In genomic region chr3:7977245-7978103, GRCh38 we compare ENCODE assay signal across 8 cellular contexts.
DNase-seq lines count a peak whose midpoint lies in the region; ATAC-seq and TF ChIP-seq lines count a peak whose summit lies in the region.
"Had no signal": no experiment of that assay in that cellular context is flagged by ENCODE, and none has a peak within 500 bp of the region (broad histone marks: within the 10 kb centered on the region; RNA-seq: fewer than 3 reads in every experiment).

No MANE protein-coding gene starts in this region.

- no peaks in the 10 kb centered on the region for H3K27me3 Mint-ChIP-seq in osteocyte (ENCODE audit: unreplicated experiment)
- no peaks in the 10 kb centered on the region for H3K27me3 Mint-ChIP-seq in activated naive CD8-positive, alpha-beta T cell treated with anti-CD3 and anti-CD28 coated beads for 36 hours
- H3K27me3 Mint-ChIP-seq: activated CD4-positive, alpha-beta T cell treated with anti-CD3 and anti-CD28 coated beads, Interleukin-2, amount 10 ng/mL, durations not matched to agents 24 days and 14 days had no signal

- H3K4me1 Mint-ChIP-seq in osteocyte (ENCODE audit: unreplicated experiment): peaks cover 14% of the 10 kb centered on the region
- no peaks in the 10 kb centered on the region for H3K4me1 Mint-ChIP-seq in activated naive CD8-positive, alpha-beta T cell treated with anti-CD3 and anti-CD28 coated beads for 36 hours
- H3K4me1 Mint-ChIP-seq: activated CD4-positive, alpha-beta T cell treated with anti-CD3 and anti-CD28 coated beads, Interleukin-2, amount 10 ng/mL, durations not matched to agents 24 days and 14 days had no signal

- DNase-seq in NCI-H1436 treated with DMSO at 0.1 percent for 48 hours (lab: John Stamatoyannopoulos, UW): peak; percentile 39
- peak; percentile 4 for DNase-seq in dermis blood vessel endothelial cell
- DNase-seq in osteocyte (ENCODE audit: extremely low spot score, unreplicated experiment): no peak
- no peak for DNase-seq in activated naive CD8-positive, alpha-beta T cell treated with anti-CD3 and anti-CD28 coated beads for 36 hours
- DNase-seq in cerebellum (ENCODE audit: low spot score): no peak
- no peak for DNase-seq in AG20443 (ENCODE audit: low spot score)
- DNase-seq: activated CD4-positive, alpha-beta T cell treated with anti-CD3 and anti-CD28 coated beads, Interleukin-2, amount 10 ng/mL, durations not matched to agents 24 days and 14 days had no signal

- ATAC-seq in GM19463 (IDR thresholded peaks at IDR 0.05; ENCODE audit: unreplicated experiment): peak; percentile 52

- TF ChIP-seq CTCF in osteocyte (IDR thresholded peaks at IDR 0.05): no peak

- no peak overlapping the region for H3K27ac Mint-ChIP-seq in osteocyte (ENCODE audit: unreplicated experiment)
- no peak overlapping the region for H3K27ac Mint-ChIP-seq in activated naive CD8-positive, alpha-beta T cell treated with anti-CD3 and anti-CD28 coated beads for 36 hours
- H3K27ac Mint-ChIP-seq: activated CD4-positive, alpha-beta T cell treated with anti-CD3 and anti-CD28 coated beads, Interleukin-2, amount 10 ng/mL, durations not matched to agents 24 days and 14 days had no signal

- H3K9me3 Mint-ChIP-seq in osteocyte (ENCODE audit: unreplicated experiment): no peaks in the 10 kb centered on the region
- no peaks in the 10 kb centered on the region for H3K9me3 Mint-ChIP-seq in activated naive CD8-positive, alpha-beta T cell treated with anti-CD3 and anti-CD28 coated beads for 36 hours

- peak overlapping the region; percentile 36 for H3K4me3 Mint-ChIP-seq in osteocyte (ENCODE audit: unreplicated experiment)
- no peak overlapping the region for H3K4me3 Mint-ChIP-seq in activated naive CD8-positive, alpha-beta T cell treated with anti-CD3 and anti-CD28 coated beads for 36 hours
- H3K4me3 Mint-ChIP-seq: activated CD4-positive, alpha-beta T cell treated with anti-CD3 and anti-CD28 coated beads, Interleukin-2, amount 10 ng/mL, durations not matched to agents 24 days and 14 days had no signal

- H3K36me3 Mint-ChIP-seq in osteocyte (ENCODE audit: unreplicated experiment): no peaks in the 10 kb centered on the region
- H3K36me3 Mint-ChIP-seq in activated naive CD8-positive, alpha-beta T cell treated with anti-CD3 and anti-CD28 coated beads for 36 hours: no peaks in the 10 kb centered on the region

Comparison
In these comparisons a context has a peak if more than half of its experiments do, and no peak if none do; other contexts are left out.
1. DNase-seq: peak in NCI-H1436 treated with DMSO at 0.1 percent for 48 hours (single experiment) and dermis blood vessel endothelial cell (single experiment); none in osteocyte (single experiment), activated naive CD8-positive, alpha-beta T cell treated with anti-CD3 and anti-CD28 coated beads for 36 hours (single experiment), cerebellum (single experiment) and AG20443 (single experiment).